In the genomic region with DNA sequence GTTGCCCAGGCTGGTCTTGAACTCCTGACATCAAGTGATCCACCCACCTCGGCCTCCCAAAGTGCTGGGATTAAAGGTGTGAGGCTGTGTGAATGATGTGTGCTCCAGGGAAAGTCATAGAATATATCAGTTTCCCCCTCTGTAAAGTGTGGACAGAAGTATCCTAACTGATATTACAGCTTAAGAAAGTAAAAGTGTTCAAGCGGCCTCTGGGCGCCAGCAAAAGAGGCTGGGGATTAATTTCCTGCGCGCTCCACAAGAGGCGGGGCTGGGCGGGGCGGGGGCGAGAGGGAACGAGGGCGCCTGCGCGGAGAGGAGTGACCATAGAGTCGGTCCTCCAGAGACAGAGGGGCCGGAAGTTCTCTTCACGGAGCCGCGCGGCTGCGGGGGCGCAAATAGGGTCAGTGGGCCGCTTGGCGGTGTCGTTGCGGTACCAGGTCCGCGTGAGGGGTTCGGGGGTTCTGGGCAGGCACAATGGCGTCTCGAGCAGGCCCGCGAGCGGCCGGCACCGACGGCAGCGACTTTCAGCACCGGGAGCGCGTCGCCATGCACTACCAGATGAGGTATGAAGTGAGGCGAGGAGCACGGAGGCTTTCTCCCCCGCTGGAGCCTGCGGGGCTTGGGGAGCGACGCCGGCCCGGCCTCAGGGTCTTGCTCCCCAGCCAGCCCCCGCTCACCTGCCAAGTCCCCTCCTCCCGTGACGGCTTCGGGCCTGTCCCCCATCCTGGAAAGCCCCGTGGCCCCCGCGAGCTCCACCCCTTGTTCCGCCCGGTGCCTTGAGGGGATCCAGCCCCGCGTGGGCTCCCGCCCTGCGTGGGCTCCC, we compare ENCODE assay signal across 1 cellular context.
A peak's percentile ranks its signal among the peaks of the same experiment; 100 is the strongest.
TF ChIP-seq lines count a peak whose summit lies in the region.

TSS of gene JAGN1 (plus strand) at position 362 of the 823 bp plus-strand sequence. CDS start at position 475, 113 bp downstream.

TF ChIP-seq in HepG2, 621 proteins besides CTCF, POLR2A, EP300 and RAD21 (continued from another document and continues in another):
- TF ChIP-seq TBX3 (IDR thresholded peaks at IDR 0.05; ENCODE audit: borderline replicate concordance) (no peak), ZC3H4 (CRISPR knock-in tag; IDR thresholded peaks at IDR 0.05; ENCODE audit: borderline replicate concordance) (no peak), SSRP1 (CRISPR knock-in tag; IDR thresholded peaks at IDR 0.05) (no peak), ZNF362 (CRISPR knock-in tag; IDR thresholded peaks at IDR 0.05; ENCODE audit: borderline replicate concordance) (peak; percentile 57; the same call in 1 of the 2 replicates), SIN3A (IDR thresholded peaks at IDR 0.05; ENCODE audit: borderline replicate concordance, low read depth, low read length) (peak; percentile 80; the same call in 1 of the 2 replicates), ZNF782 (CRISPR knock-in tag; IDR thresholded peaks at IDR 0.05; ENCODE audit: borderline replicate concordance) (peak; percentile 74; the same call in 1 of the 2 replicates), SAFB2 (CRISPR knock-in tag; IDR thresholded peaks at IDR 0.05; ENCODE audit: borderline replicate concordance, low read depth) (no peak; the same call in 1 of the 2 replicates), DMAP1 (CRISPR knock-in tag; IDR thresholded peaks at IDR 0.05) (peak; percentile 96), NRL (CRISPR knock-in tag; IDR thresholded peaks at IDR 0.05; ENCODE audit: borderline replicate concordance) (peak; percentile 92), HNRNPK (IDR thresholded peaks at IDR 0.05; ENCODE audit: low read depth, low read length, poor library complexity, severe bottlenecking) (peak; percentile 60), GPBP1L1 (CRISPR knock-in tag; IDR thresholded peaks at IDR 0.05) (no peak), HOMEZ (CRISPR knock-in tag; IDR thresholded peaks at IDR 0.05; ENCODE audit: low read depth) (no peak), ZNF460 (CRISPR knock-in tag; IDR thresholded peaks at IDR 0.05; ENCODE audit: borderline replicate concordance) (no peak; the same call in 1 of the 2 replicates), NR1H2 (CRISPR knock-in tag; IDR thresholded peaks at IDR 0.05; ENCODE audit: borderline replicate concordance, low read depth) (peak; percentile 44; the same call in 1 of the 2 replicates), ZMYM3 (CRISPR knock-in tag; IDR thresholded peaks at IDR 0.05) (peak; percentile 56; the same call in 1 of the 2 replicates), ZNF883 (CRISPR knock-in tag; IDR thresholded peaks at IDR 0.05; ENCODE audit: not compliant biosample characterization) (peak; percentile 89), ZNF570 (CRISPR knock-in tag; IDR thresholded peaks at IDR 0.05; ENCODE audit: borderline replicate concordance) (peak; percentile 82; the same call in 1 of the 2 replicates), ETV5 (CRISPR knock-in tag; IDR thresholded peaks at IDR 0.05; ENCODE audit: borderline replicate concordance) (peak; percentile 97), SP5 (CRISPR knock-in tag; IDR thresholded peaks at IDR 0.05; ENCODE audit: borderline replicate concordance, low read depth) (peak; percentile 15; the same call in 1 of the 2 replicates), MLXIP (CRISPR knock-in tag; IDR thresholded peaks at IDR 0.05; ENCODE audit: borderline replicate concordance) (no peak; the same call in 1 of the 2 replicates), SIX1 (CRISPR knock-in tag; IDR thresholded peaks at IDR 0.05; ENCODE audit: borderline replicate concordance) (0 out of 2 replicates have a peak, but pooled peaks have one; percentile 36), BCL6 (CRISPR knock-in tag; IDR thresholded peaks at IDR 0.05) (peak; percentile 10; the same call in 1 of the 2 replicates), SATB2 (CRISPR knock-in tag; IDR thresholded peaks at IDR 0.05) (0 out of 2 replicates have a peak, but pooled peaks have one; percentile 48), TRIM24 (CRISPR knock-in tag; IDR thresholded peaks at IDR 0.05) (no peak), BHLHE40 (IDR thresholded peaks at IDR 0.05; ENCODE audit: low read length) (no peak), ZNF749 (CRISPR knock-in tag; IDR thresholded peaks at IDR 0.05; ENCODE audit: borderline replicate concordance) (peak; percentile 51; the same call in 1 of the 2 replicates), SMAD3 (CRISPR knock-in tag; IDR thresholded peaks at IDR 0.05) (peak; percentile 79), CC2D1A (CRISPR knock-in tag; IDR thresholded peaks at IDR 0.05) (no peak), ZNF674 (CRISPR knock-in tag; IDR thresholded peaks at IDR 0.05; ENCODE audit: low read depth) (no peak), HOXA3 (CRISPR knock-in tag; IDR thresholded peaks at IDR 0.05) (peak; percentile 90), HNRNPH1 (optimal IDR thresholded peaks at IDR 0.05; ENCODE audit: low read depth, low read length) (no peak), TBP (CRISPR knock-in tag; IDR thresholded peaks at IDR 0.05) (no peak), CBX5 (CRISPR knock-in tag; IDR thresholded peaks at IDR 0.05; ENCODE audit: borderline replicate concordance) (peak; percentile 56; the same call in 1 of the 2 replicates), ZXDC (CRISPR knock-in tag; IDR thresholded peaks at IDR 0.05) (no peak), MAX (IDR thresholded peaks at IDR 0.05) (peak; percentile 87)
- TF ChIP-seq, protein P1, sequence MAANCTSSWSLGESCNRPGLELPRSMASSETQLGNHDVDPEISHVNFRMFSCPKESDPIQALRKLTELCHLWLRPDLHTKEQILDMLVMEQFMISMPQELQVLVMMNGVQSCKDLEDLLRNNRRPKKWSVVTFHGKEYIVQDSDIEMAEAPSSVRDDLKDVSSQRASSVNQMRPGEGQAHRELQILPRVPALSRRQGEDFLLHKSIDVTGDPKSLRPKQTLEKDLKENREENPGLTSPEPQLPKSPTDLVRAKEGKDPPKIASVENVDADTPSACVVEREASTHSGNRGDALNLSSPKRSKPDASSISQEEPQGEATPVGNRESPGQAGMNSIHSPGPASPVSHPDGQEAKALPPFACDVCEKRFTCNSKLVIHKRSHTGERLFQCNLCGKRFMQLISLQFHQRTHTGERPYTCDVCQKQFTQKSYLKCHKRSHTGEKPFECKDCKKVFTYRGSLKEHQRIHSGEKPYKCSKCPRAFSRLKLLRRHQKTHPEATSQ (CRISPR knock-in tag; IDR thresholded peaks at IDR 0.05; ENCODE audit: borderline replicate concordance), result no peak
- TF ChIP-seq, protein P2, sequence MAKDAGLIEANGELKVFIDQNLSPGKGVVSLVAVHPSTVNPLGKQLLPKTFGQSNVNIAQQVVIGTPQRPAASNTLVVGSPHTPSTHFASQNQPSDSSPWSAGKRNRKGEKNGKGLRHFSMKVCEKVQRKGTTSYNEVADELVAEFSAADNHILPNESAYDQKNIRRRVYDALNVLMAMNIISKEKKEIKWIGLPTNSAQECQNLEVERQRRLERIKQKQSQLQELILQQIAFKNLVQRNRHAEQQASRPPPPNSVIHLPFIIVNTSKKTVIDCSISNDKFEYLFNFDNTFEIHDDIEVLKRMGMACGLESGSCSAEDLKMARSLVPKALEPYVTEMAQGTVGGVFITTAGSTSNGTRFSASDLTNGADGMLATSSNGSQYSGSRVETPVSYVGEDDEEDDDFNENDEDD (CRISPR knock-in tag; IDR thresholded peaks at IDR 0.05; ENCODE audit: borderline replicate concordance), result peak; percentile 60; the same call in 1 of the 2 replicates
- TF ChIP-seq, protein P3, sequence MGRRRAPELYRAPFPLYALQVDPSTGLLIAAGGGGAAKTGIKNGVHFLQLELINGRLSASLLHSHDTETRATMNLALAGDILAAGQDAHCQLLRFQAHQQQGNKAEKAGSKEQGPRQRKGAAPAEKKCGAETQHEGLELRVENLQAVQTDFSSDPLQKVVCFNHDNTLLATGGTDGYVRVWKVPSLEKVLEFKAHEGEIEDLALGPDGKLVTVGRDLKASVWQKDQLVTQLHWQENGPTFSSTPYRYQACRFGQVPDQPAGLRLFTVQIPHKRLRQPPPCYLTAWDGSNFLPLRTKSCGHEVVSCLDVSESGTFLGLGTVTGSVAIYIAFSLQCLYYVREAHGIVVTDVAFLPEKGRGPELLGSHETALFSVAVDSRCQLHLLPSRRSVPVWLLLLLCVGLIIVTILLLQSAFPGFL (CRISPR knock-in tag; IDR thresholded peaks at IDR 0.05), result no peak
- TF ChIP-seq, protein P4, sequence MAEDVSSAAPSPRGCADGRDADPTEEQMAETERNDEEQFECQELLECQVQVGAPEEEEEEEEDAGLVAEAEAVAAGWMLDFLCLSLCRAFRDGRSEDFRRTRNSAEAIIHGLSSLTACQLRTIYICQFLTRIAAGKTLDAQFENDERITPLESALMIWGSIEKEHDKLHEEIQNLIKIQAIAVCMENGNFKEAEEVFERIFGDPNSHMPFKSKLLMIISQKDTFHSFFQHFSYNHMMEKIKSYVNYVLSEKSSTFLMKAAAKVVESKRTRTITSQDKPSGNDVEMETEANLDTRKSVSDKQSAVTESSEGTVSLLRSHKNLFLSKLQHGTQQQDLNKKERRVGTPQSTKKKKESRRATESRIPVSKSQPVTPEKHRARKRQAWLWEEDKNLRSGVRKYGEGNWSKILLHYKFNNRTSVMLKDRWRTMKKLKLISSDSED (CRISPR knock-in tag; IDR thresholded peaks at IDR 0.05), result no peak
